ENCODE assay signal across 1 cellular context in the genomic region with DNA sequence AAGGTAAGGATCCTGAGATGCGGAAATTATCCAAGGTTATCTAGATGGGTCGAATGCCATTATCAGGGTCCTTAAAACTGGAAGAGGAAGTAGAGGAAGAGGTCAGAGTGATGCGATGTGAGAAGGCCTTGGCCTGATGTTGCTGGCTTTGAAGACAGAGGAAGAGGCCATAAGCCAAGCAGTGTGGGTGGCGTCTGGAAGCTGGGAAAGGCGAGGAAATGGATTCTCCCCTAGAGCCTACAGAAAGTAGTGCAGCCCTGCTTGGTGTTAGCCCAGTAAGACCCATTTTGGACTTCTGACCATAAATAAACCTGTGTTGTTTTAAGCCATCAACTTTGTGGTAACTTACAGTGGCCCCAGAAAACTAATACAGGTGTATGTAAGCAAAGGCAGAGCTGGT.
TF ChIP-seq lines count a peak whose summit lies in the region.

No MANE protein-coding gene starts in this region.

TF ChIP-seq in GM23338, 12 proteins besides CTCF, POLR2A, EP300 and RAD21 (continued from another document):
- TF ChIP-seq, protein P1, sequence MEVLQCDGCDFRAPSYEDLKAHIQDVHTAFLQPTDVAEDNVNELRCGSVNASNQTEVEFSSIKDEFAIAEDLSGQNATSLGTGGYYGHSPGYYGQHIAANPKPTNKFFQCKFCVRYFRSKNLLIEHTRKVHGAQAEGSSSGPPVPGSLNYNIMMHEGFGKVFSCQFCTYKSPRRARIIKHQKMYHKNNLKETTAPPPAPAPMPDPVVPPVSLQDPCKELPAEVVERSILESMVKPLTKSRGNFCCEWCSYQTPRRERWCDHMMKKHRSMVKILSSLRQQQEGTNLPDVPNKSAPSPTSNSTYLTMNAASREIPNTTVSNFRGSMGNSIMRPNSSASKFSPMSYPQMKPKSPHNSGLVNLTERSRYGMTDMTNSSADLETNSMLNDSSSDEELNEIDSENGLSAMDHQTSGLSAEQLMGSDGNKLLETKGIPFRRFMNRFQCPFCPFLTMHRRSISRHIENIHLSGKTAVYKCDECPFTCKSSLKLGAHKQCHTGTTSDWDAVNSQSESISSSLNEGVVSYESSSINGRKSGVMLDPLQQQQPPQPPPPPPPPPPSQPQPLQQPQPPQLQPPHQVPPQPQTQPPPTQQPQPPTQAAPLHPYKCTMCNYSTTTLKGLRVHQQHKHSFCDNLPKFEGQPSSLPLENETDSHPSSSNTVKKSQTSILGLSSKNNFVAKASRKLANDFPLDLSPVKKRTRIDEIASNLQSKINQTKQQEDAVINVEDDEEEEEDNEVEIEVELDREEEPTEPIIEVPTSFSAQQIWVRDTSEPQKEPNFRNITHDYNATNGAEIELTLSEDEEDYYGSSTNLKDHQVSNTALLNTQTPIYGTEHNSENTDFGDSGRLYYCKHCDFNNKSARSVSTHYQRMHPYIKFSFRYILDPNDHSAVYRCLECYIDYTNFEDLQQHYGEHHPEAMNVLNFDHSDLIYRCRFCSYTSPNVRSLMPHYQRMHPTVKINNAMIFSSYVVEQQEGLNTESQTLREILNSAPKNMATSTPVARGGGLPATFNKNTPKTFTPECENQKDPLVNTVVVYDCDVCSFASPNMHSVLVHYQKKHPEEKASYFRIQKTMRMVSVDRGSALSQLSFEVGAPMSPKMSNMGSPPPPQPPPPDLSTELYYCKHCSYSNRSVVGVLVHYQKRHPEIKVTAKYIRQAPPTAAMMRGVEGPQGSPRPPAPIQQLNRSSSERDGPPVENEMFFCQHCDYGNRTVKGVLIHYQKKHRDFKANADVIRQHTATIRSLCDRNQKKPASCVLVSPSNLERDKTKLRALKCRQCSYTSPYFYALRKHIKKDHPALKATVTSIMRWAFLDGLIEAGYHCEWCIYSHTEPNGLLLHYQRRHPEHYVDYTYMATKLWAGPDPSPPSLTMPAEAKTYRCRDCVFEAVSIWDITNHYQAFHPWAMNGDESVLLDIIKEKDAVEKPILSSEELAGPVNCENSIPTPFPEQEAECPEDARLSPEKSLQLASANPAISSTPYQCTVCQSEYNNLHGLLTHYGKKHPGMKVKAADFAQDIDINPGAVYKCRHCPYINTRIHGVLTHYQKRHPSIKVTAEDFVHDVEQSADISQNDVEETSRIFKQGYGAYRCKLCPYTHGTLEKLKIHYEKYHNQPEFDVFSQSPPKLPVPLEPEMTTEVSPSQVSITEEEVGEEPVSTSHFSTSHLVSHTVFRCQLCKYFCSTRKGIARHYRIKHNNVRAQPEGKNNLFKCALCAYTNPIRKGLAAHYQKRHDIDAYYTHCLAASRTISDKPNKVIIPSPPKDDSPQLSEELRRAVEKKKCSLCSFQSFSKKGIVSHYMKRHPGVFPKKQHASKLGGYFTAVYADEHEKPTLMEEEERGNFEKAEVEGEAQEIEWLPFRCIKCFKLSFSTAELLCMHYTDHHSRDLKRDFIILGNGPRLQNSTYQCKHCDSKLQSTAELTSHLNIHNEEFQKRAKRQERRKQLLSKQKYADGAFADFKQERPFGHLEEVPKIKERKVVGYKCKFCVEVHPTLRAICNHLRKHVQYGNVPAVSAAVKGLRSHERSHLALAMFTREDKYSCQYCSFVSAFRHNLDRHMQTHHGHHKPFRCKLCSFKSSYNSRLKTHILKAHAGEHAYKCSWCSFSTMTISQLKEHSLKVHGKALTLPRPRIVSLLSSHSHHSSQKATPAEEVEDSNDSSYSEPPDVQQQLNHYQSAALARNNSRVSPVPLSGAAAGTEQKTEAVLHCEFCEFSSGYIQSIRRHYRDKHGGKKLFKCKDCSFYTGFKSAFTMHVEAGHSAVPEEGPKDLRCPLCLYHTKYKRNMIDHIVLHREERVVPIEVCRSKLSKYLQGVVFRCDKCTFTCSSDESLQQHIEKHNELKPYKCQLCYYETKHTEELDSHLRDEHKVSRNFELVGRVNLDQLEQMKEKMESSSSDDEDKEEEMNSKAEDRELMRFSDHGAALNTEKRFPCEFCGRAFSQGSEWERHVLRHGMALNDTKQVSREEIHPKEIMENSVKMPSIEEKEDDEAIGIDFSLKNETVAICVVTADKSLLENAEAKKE (CRISPR knock-in tag; IDR thresholded peaks at IDR 0.05), result no peak
- TF ChIP-seq NANOG (IDR thresholded peaks at IDR 0.05; ENCODE audit: borderline replicate concordance), result no peak
- no peak for TF ChIP-seq EZH2phosphoT487 (IDR thresholded peaks at IDR 0.05; ENCODE audit: unreplicated experiment)
- TF ChIP-seq, protein P2, sequence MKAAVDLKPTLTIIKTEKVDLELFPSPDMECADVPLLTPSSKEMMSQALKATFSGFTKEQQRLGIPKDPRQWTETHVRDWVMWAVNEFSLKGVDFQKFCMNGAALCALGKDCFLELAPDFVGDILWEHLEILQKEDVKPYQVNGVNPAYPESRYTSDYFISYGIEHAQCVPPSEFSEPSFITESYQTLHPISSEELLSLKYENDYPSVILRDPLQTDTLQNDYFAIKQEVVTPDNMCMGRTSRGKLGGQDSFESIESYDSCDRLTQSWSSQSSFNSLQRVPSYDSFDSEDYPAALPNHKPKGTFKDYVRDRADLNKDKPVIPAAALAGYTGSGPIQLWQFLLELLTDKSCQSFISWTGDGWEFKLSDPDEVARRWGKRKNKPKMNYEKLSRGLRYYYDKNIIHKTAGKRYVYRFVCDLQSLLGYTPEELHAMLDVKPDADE (IDR thresholded peaks at IDR 0.05), result no peak
- no peak for TF ChIP-seq CREB1 (CRISPR knock-in tag; IDR thresholded peaks at IDR 0.05; ENCODE audit: low read depth)
- no peak for TF ChIP-seq EZH2 (IDR thresholded peaks at IDR 0.05; ENCODE audit: low read depth, unreplicated experiment)
- TF ChIP-seq ZNF114 (CRISPR knock-in tag; IDR thresholded peaks at IDR 0.05), result no peak
- TF ChIP-seq STAT1 (IDR thresholded peaks at IDR 0.05; ENCODE audit: unreplicated experiment), result no peak
